In genomic region chr6:138659998-138660397, GRCh38 we compare ENCODE assay signal across 20 cellular contexts.
"Had no signal": no experiment of that assay in that cellular context is flagged by ENCODE, and none has a peak within 500 bp of the region (broad histone marks: within the 10 kb centered on the region; RNA-seq: fewer than 3 reads in every experiment).

No MANE protein-coding gene starts in this region.

- H3K4me3 ChIP-seq: stomach, testis had no signal

- H3K36me3 ChIP-seq: stomach had no signal

- H3K4me1 ChIP-seq: testis had no signal

- H3K27me3 ChIP-seq: stomach, testis had no signal

- DNase-seq: activated CD4-positive, alpha-beta memory T cell treated with anti-CD3 and anti-CD28 coated beads, Interleukin-2, amount 10 ng/mL, durations not matched to agents 7 days and 5 days; activated CD4-positive, alpha-beta T cell treated with anti-CD3 and anti-CD28 coated beads for 48 hours; activated CD4-positive, CD25-positive, alpha-beta regulatory T cell; activated gamma-delta T cell; activated T-cell treated with anti-CD3 and anti-CD28 coated beads, Interleukin-2, amount 50 U/mL, for 72 hours; aorta; effector CD4-positive, alpha-beta T cell; glutamatergic neuron; hypothalamus; left ventricle myocardium superior; mammary epithelial cell; midbrain; natural killer cell; small intestine; stimulated activated CD4-positive, alpha-beta T cell treated with anti-CD3 and anti-CD28 coated beads, Interleukin-2, amount 100 ng/mL, for 24 hours; stomach; T-helper 17 cell; testis had no signal

- H3K27ac ChIP-seq: stomach, testis had no signal

- ATAC-seq: left ventricle myocardium superior; natural killer cell; sciatic nerve; stimulated activated effector memory CD8-positive, alpha-beta T cell treated with anti-CD3 and anti-CD28 coated beads, Interleukin-12 subunit alpha, Interleukin-12 subunit beta, amount 100 ng/mL, for 72 hours; T-helper 17 cell had no signal

- H3K9me3 ChIP-seq: stomach, testis had no signal
